1 cellular context compared by ENCODE assay signal in the genomic region with DNA sequence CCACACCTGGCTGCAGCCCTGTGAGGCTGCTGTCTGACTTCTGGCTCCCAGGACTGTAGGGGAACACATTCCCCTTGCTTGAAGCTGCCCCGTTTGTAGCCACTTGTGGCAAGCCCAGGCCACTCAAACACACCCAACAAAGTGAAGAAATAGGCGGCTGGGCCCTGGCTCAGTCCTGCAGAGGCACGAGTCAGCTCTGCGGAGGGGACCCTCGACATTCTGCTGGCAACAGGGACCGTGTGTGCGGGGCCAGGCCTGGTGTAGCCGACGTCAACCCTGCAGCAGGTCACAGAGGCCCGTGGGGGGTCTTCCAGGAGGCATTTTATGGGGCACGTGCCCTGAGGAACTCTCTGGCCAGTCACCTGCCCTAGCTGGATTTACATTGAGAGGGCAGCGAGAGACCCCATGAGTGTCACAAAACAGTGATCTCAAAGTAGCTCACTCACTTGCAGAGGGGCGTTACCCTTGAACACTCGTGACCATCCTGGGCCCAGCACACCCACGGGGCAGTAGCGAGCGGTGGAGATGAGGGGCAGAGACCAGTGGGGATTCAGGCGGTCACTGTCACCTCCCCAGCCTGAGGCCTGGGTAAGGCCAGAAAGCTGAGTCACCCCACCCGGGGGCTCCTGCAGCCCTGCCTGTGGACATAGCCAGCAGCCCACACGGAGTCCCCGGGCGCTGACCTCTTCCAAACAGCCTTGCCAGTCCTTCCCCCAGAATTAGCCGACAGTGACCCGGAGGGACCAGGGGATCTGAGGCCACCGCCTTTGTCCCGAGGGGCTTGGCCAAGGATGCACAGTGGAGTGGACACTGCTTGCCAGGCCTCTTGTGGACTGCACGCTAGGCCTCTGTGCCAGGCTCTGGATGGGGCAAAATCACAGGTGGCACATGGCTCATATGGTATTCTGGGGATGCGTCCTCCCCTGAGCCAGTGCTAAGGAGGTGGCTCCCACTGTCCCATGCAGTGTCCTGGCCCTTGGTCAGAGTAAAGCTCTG.
TF ChIP-seq lines count a peak whose summit lies in the region.

No MANE protein-coding gene starts in this region.

TF ChIP-seq in GM23338, 12 proteins besides CTCF, POLR2A, EP300 and RAD21 (continued from another document):
- TF ChIP-seq, protein P1, sequence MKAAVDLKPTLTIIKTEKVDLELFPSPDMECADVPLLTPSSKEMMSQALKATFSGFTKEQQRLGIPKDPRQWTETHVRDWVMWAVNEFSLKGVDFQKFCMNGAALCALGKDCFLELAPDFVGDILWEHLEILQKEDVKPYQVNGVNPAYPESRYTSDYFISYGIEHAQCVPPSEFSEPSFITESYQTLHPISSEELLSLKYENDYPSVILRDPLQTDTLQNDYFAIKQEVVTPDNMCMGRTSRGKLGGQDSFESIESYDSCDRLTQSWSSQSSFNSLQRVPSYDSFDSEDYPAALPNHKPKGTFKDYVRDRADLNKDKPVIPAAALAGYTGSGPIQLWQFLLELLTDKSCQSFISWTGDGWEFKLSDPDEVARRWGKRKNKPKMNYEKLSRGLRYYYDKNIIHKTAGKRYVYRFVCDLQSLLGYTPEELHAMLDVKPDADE (IDR thresholded peaks at IDR 0.05), result no peak
- TF ChIP-seq POLR2AphosphoS5 (IDR thresholded peaks at IDR 0.05; ENCODE audit: low read depth) (no peak), JUNB (IDR thresholded peaks at IDR 0.05; ENCODE audit: unreplicated experiment) (no peak), STAT1 (IDR thresholded peaks at IDR 0.05; ENCODE audit: unreplicated experiment) (no peak), ZNF331 (CRISPR knock-in tag; IDR thresholded peaks at IDR 0.05; ENCODE audit: low read depth) (no peak), ZNF114 (CRISPR knock-in tag; IDR thresholded peaks at IDR 0.05) (no peak), CREB1 (CRISPR knock-in tag; IDR thresholded peaks at IDR 0.05; ENCODE audit: low read depth) (no peak), NANOG (IDR thresholded peaks at IDR 0.05; ENCODE audit: borderline replicate concordance) (no peak), EZH2 (IDR thresholded peaks at IDR 0.05; ENCODE audit: low read depth, unreplicated experiment) (no peak)
- TF ChIP-seq, protein P2, sequence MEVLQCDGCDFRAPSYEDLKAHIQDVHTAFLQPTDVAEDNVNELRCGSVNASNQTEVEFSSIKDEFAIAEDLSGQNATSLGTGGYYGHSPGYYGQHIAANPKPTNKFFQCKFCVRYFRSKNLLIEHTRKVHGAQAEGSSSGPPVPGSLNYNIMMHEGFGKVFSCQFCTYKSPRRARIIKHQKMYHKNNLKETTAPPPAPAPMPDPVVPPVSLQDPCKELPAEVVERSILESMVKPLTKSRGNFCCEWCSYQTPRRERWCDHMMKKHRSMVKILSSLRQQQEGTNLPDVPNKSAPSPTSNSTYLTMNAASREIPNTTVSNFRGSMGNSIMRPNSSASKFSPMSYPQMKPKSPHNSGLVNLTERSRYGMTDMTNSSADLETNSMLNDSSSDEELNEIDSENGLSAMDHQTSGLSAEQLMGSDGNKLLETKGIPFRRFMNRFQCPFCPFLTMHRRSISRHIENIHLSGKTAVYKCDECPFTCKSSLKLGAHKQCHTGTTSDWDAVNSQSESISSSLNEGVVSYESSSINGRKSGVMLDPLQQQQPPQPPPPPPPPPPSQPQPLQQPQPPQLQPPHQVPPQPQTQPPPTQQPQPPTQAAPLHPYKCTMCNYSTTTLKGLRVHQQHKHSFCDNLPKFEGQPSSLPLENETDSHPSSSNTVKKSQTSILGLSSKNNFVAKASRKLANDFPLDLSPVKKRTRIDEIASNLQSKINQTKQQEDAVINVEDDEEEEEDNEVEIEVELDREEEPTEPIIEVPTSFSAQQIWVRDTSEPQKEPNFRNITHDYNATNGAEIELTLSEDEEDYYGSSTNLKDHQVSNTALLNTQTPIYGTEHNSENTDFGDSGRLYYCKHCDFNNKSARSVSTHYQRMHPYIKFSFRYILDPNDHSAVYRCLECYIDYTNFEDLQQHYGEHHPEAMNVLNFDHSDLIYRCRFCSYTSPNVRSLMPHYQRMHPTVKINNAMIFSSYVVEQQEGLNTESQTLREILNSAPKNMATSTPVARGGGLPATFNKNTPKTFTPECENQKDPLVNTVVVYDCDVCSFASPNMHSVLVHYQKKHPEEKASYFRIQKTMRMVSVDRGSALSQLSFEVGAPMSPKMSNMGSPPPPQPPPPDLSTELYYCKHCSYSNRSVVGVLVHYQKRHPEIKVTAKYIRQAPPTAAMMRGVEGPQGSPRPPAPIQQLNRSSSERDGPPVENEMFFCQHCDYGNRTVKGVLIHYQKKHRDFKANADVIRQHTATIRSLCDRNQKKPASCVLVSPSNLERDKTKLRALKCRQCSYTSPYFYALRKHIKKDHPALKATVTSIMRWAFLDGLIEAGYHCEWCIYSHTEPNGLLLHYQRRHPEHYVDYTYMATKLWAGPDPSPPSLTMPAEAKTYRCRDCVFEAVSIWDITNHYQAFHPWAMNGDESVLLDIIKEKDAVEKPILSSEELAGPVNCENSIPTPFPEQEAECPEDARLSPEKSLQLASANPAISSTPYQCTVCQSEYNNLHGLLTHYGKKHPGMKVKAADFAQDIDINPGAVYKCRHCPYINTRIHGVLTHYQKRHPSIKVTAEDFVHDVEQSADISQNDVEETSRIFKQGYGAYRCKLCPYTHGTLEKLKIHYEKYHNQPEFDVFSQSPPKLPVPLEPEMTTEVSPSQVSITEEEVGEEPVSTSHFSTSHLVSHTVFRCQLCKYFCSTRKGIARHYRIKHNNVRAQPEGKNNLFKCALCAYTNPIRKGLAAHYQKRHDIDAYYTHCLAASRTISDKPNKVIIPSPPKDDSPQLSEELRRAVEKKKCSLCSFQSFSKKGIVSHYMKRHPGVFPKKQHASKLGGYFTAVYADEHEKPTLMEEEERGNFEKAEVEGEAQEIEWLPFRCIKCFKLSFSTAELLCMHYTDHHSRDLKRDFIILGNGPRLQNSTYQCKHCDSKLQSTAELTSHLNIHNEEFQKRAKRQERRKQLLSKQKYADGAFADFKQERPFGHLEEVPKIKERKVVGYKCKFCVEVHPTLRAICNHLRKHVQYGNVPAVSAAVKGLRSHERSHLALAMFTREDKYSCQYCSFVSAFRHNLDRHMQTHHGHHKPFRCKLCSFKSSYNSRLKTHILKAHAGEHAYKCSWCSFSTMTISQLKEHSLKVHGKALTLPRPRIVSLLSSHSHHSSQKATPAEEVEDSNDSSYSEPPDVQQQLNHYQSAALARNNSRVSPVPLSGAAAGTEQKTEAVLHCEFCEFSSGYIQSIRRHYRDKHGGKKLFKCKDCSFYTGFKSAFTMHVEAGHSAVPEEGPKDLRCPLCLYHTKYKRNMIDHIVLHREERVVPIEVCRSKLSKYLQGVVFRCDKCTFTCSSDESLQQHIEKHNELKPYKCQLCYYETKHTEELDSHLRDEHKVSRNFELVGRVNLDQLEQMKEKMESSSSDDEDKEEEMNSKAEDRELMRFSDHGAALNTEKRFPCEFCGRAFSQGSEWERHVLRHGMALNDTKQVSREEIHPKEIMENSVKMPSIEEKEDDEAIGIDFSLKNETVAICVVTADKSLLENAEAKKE (CRISPR knock-in tag; IDR thresholded peaks at IDR 0.05), result no peak
- TF ChIP-seq, protein P3, sequence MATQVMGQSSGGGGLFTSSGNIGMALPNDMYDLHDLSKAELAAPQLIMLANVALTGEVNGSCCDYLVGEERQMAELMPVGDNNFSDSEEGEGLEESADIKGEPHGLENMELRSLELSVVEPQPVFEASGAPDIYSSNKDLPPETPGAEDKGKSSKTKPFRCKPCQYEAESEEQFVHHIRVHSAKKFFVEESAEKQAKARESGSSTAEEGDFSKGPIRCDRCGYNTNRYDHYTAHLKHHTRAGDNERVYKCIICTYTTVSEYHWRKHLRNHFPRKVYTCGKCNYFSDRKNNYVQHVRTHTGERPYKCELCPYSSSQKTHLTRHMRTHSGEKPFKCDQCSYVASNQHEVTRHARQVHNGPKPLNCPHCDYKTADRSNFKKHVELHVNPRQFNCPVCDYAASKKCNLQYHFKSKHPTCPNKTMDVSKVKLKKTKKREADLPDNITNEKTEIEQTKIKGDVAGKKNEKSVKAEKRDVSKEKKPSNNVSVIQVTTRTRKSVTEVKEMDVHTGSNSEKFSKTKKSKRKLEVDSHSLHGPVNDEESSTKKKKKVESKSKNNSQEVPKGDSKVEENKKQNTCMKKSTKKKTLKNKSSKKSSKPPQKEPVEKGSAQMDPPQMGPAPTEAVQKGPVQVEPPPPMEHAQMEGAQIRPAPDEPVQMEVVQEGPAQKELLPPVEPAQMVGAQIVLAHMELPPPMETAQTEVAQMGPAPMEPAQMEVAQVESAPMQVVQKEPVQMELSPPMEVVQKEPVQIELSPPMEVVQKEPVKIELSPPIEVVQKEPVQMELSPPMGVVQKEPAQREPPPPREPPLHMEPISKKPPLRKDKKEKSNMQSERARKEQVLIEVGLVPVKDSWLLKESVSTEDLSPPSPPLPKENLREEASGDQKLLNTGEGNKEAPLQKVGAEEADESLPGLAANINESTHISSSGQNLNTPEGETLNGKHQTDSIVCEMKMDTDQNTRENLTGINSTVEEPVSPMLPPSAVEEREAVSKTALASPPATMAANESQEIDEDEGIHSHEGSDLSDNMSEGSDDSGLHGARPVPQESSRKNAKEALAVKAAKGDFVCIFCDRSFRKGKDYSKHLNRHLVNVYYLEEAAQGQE (IDR thresholded peaks at IDR 0.05; ENCODE audit: unreplicated experiment), result no peak
